23 cellular contexts compared by ENCODE assay signal in genomic region chr4:71277353-71277752, GRCh38.
"Had no signal": no experiment of that assay in that cellular context is flagged by ENCODE, and none has a peak within 500 bp of the region (broad histone marks: within the 10 kb centered on the region; RNA-seq: fewer than 3 reads in every experiment).

No MANE protein-coding gene starts in this region.

- H3K9me3 ChIP-seq: MG63, SK-N-SH had no signal

- H3K27me3 ChIP-seq: MG63 had no signal

- H3K36me3 ChIP-seq: MG63 had no signal

- DNase-seq: Karpas-422, KG1, MG63, NCI-H1092, NCI-H1105 treated with DMSO at 0.1 percent for 48 hours, NCI-H1417 treated with DMSO at 0.1 percent for 48 hours, NCI-H146, NCI-H1694 treated with DMSO at 0.1 percent for 48 hours, NCI-H1930, NCI-H2081, NCI-H2107, NCI-H2171, NCI-H226, NCI-H446, NCI-H510A, NCI-H524 treated with DMSO at 0.1 percent for 48 hours, NCI-H69, NCI-H774, Right ventricle myocardium superior, RPMI8226, SK-N-SH, SW 1271 had no signal

- FAIRE-seq: RCC 7860 had no signal

- H3K9ac ChIP-seq: SK-N-SH had no signal

- H3K4me2 ChIP-seq: SK-N-SH had no signal

- H3K4me3 ChIP-seq: MG63 had no signal
